Comparison of ENCODE assay signal across 27 cellular contexts in genomic region chrX:107273795-107274194, GRCh38.
"Had no signal": no experiment of that assay in that cellular context is flagged by ENCODE, and none has a peak within 500 bp of the region (broad histone marks: within the 10 kb centered on the region; RNA-seq: fewer than 3 reads in every experiment).

No MANE protein-coding gene starts in this region.

- H3K4me3 ChIP-seq: left lung, lower lobe of right lung, pancreas, prostate gland, skin epidermis, stomach, thyroid gland, transverse colon, upper lobe of right lung had no signal

- DNase-seq: hypothalamus; immature natural killer cell; kidney; left colon; left lung; lower lobe of right lung; mammary epithelial cell; mesenchymal stem cell; naive thymus-derived CD8-positive, alpha-beta T cell; nucleus accumbens; pancreas; posterior cingulate gyrus; retina; right cardiac atrium; stimulated activated CD4-positive, alpha-beta T cell treated with anti-CD3 and anti-CD28 coated beads, Interleukin-12 subunit alpha, Interleukin-12 subunit beta, amount 100 ng/mL, for 4 hours; stimulated activated CD4-positive, alpha-beta T cell treated with anti-CD3 and anti-CD28 coated beads, Interleukin-15, amount 100 ng/mL, for 24 hours; stimulated activated CD4-positive, alpha-beta T cell treated with anti-CD3 and anti-CD28 coated beads, Interleukin-2, amount 100 ng/mL, for 24 hours; stimulated activated CD4-positive, alpha-beta T cell treated with anti-CD3 and anti-CD28 coated beads, Interleukin-4, amount 100 ng/mL, for 1 hour; stimulated activated naive B cell treated with anti-CD40 and anti-IgM and Interleukin-4, amounts not matched to agents 10 μg/mL and 1 μg/mL and 100 μg/mL, for 72 hours; stimulated activated naive CD8-positive, alpha-beta T cell treated with anti-CD3 and anti-CD28 coated beads, Interleukin-15, Interleukin-2, amounts not matched to agents 100 U/mL and 50 U/mL, for 24 hours; stomach; thyroid gland; transverse colon; upper lobe of right lung had no signal

- H3K27ac ChIP-seq: left lung, lower lobe of right lung, pancreas, prostate gland, skin epidermis, stomach, testis, thyroid gland, transverse colon, upper lobe of right lung had no signal

- H3K27me3 ChIP-seq: testis, thyroid gland, transverse colon, upper lobe of right lung had no signal

- H3K36me3 ChIP-seq: left lung, lower lobe of right lung, pancreas, prostate gland, stomach, thyroid gland, transverse colon, upper lobe of right lung had no signal

- H3K9me3 ChIP-seq: left lung, lower lobe of right lung, pancreas, prostate gland, testis, thyroid gland, transverse colon, upper lobe of right lung had no signal

- H3K4me1 ChIP-seq: left lung, lower lobe of right lung, pancreas, prostate gland, stomach, testis, thyroid gland, transverse colon, upper lobe of right lung had no signal
